Comparison of ENCODE assay signal across 25 cellular contexts in genomic region chr11:124297921-124298320, GRCh38. TPM values are rescaled to one million over a fixed set of nuclear protein-coding genes. Genes with fewer than 3 reads are reported as not detected.
"Had no signal": no experiment of that assay in that cellular context is flagged by ENCODE, and none has a peak within 500 bp of the region (broad histone marks: within the 10 kb centered on the region; RNA-seq: fewer than 3 reads in every experiment).

No MANE protein-coding gene starts in this region.

- H3K4me3 ChIP-seq: colonic mucosa, pancreas, tibial nerve, uterus had no signal

- H3K27me3 ChIP-seq: colonic mucosa, pancreas, tibial nerve, uterus had no signal

- H3K27ac Mint-ChIP-seq: activated naive CD4-positive, alpha-beta T cell treated with anti-CD3 and anti-CD28 coated beads for 36 hours; activated T-helper 2 cell treated with anti-CD3 and anti-CD28 coated beads, Interferon-gamma antibody, Interleukin-2, Interleukin-4, amounts not matched to agents 10 μg/mL and 5 μg/mL and 100 μg/mL, durations not matched to agents 14 hours and 24 hours and 36 hours; naive thymus-derived CD8-positive, alpha-beta T cell had no signal

- DNase-seq: activated CD4-positive, alpha-beta T cell treated with anti-CD3 and anti-CD28 coated beads, Interleukin-2, amount 50 U/mL, for 4 hours; activated CD4-positive, CD25-positive, alpha-beta regulatory T cell treated with anti-CD3 and anti-CD28 coated beads, Interleukin-2, amount 50 U/mL, for 72 hours; activated naive CD4-positive, alpha-beta T cell treated with anti-CD3 and anti-CD28 coated beads for 36 hours; activated T-cell treated with anti-CD3 and anti-CD28 coated beads, Interleukin-2, amount 50 U/mL, for 1 hour; caudate nucleus; colonic mucosa; foreskin melanocyte; head of caudate nucleus; kidney glomerular epithelial cell; left ventricle myocardium superior; mesenchymal stem cell; naive thymus-derived CD8-positive, alpha-beta T cell; pancreas; stimulated activated CD4-positive, alpha-beta T cell treated with anti-CD3 and anti-CD28 coated beads, Interleukin-15, amount 100 ng/mL, for 24 hours; stimulated activated CD4-positive, alpha-beta T cell treated with anti-CD3 and anti-CD28 coated beads, Interleukin-4, amount 100 ng/mL, for 1 hour; stimulated activated naive CD4-positive, alpha-beta T cell; substantia nigra; T1000; uterus had no signal

- H3K4me3 Mint-ChIP-seq: activated naive CD4-positive, alpha-beta T cell treated with anti-CD3 and anti-CD28 coated beads for 36 hours; naive thymus-derived CD8-positive, alpha-beta T cell had no signal

- H3K36me3 Mint-ChIP-seq: naive thymus-derived CD8-positive, alpha-beta T cell had no signal

- H3K9me3 Mint-ChIP-seq: activated T-helper 2 cell treated with anti-CD3 and anti-CD28 coated beads, Interferon-gamma antibody, Interleukin-2, Interleukin-4, amounts not matched to agents 10 μg/mL and 5 μg/mL and 100 μg/mL, durations not matched to agents 14 hours and 24 hours and 36 hours had no signal

- H3K9me3 ChIP-seq: colonic mucosa, pancreas, tibial nerve, uterus had no signal

- H3K36me3 ChIP-seq: colonic mucosa, pancreas, tibial nerve, uterus had no signal

- H3K4me1 Mint-ChIP-seq: naive thymus-derived CD8-positive, alpha-beta T cell had no signal

- H3K4me1 ChIP-seq: colonic mucosa, pancreas, tibial nerve, uterus had no signal

- ATAC-seq: esophagus mucosa; left ventricle myocardium superior; naive thymus-derived CD8-positive, alpha-beta T cell; pancreas had no signal

RNA-seq across cellular contexts. Expression of gene OR8D1, which starts 15.8 kb away (rescaled TPM):
- total RNA-seq: activated naive CD4-positive, alpha-beta T cell treated with anti-CD3 and anti-CD28 coated beads for 36 hours; activated T-helper 2 cell treated with anti-CD3 and anti-CD28 coated beads, Interferon-gamma antibody, Interleukin-2, Interleukin-4, amounts not matched to agents 10 μg/mL and 5 μg/mL and 100 μg/mL, durations not matched to agents 14 hours and 24 hours and 36 hours; colonic mucosa; esophagus mucosa; left ventricle myocardium superior; mucosa of gallbladder; naive thymus-derived CD8-positive, alpha-beta T cell; pancreas; renal cortical epithelial cell; tibial nerve; uterus had no signal

RNA-seq across cellular contexts. Expression of gene OR8D2, which starts 22.1 kb away (rescaled TPM):
- total RNA-seq: activated naive CD4-positive, alpha-beta T cell treated with anti-CD3 and anti-CD28 coated beads for 36 hours; activated T-helper 2 cell treated with anti-CD3 and anti-CD28 coated beads, Interferon-gamma antibody, Interleukin-2, Interleukin-4, amounts not matched to agents 10 μg/mL and 5 μg/mL and 100 μg/mL, durations not matched to agents 14 hours and 24 hours and 36 hours; colonic mucosa; esophagus mucosa; left ventricle myocardium superior; mucosa of gallbladder; naive thymus-derived CD8-positive, alpha-beta T cell; pancreas; renal cortical epithelial cell; skeletal muscle tissue; tibial nerve; uterus had no signal

RNA-seq across cellular contexts. Expression of gene OR8G5, which starts 41.7 kb away (rescaled TPM):
- total RNA-seq: activated naive CD4-positive, alpha-beta T cell treated with anti-CD3 and anti-CD28 coated beads for 36 hours; activated T-helper 2 cell treated with anti-CD3 and anti-CD28 coated beads, Interferon-gamma antibody, Interleukin-2, Interleukin-4, amounts not matched to agents 10 μg/mL and 5 μg/mL and 100 μg/mL, durations not matched to agents 14 hours and 24 hours and 36 hours; colonic mucosa; esophagus mucosa; left ventricle myocardium superior; mucosa of gallbladder; naive thymus-derived CD8-positive, alpha-beta T cell; pancreas; renal cortical epithelial cell; tibial nerve; uterus had no signal

RNA-seq across cellular contexts. Expression of gene OR8G1, which starts 57.0 kb away (rescaled TPM):
- total RNA-seq: activated naive CD4-positive, alpha-beta T cell treated with anti-CD3 and anti-CD28 coated beads for 36 hours; activated T-helper 2 cell treated with anti-CD3 and anti-CD28 coated beads, Interferon-gamma antibody, Interleukin-2, Interleukin-4, amounts not matched to agents 10 μg/mL and 5 μg/mL and 100 μg/mL, durations not matched to agents 14 hours and 24 hours and 36 hours; colonic mucosa; esophagus mucosa; left ventricle myocardium superior; mucosa of gallbladder; naive thymus-derived CD8-positive, alpha-beta T cell; pancreas; renal cortical epithelial cell; tibial nerve; uterus had no signal
